Comparison of ENCODE assay signal across 1 cellular context in the genomic region with DNA sequence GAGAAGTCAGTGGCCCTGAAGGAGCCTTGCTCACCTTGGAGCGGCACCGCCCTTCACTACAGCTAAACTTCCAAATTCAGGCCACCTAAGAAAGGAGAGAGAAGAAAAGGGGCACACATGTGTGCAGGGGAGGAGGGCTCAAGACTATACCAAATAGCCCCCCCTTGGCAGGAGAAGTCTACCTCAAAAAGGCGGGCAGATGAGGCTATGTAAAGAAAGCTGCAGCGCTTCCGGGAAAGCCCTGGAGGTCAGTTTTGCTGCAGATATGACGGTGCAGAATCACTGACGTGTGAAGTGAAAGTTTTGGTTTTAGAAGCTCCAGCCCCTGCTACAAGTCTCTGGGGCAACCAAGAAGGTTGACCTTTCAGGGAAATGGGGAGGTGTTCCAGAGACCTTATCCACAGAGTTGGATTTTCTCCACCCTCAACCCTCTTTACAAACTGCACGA.
TF ChIP-seq lines count a peak whose summit lies in the region.

No MANE protein-coding gene starts in this region.

TF ChIP-seq in GM12878, 131 proteins besides CTCF, POLR2A, EP300 and RAD21 (continued from another document and continues in another):
- TF ChIP-seq, protein P1, sequence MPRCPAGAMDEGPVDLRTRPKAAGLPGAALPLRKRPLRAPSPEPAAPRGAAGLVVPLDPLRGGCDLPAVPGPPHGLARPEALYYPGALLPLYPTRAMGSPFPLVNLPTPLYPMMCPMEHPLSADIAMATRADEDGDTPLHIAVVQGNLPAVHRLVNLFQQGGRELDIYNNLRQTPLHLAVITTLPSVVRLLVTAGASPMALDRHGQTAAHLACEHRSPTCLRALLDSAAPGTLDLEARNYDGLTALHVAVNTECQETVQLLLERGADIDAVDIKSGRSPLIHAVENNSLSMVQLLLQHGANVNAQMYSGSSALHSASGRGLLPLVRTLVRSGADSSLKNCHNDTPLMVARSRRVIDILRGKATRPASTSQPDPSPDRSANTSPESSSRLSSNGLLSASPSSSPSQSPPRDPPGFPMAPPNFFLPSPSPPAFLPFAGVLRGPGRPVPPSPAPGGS (IDR thresholded peaks at IDR 0.05; ENCODE audit: borderline replicate concordance, insufficient read depth, low read depth, low read length, poor library complexity, severe bottlenecking), result peak; percentile 79
- TF ChIP-seq JUND (IDR thresholded peaks at IDR 0.05; ENCODE audit: low read depth, low read length) (peak; percentile 69), SPI1 (IDR thresholded peaks at IDR 0.05; ENCODE audit: borderline replicate concordance, insufficient read depth, low read depth, low read length) (peak; percentile 21; the same call in 1 of the 2 replicates), RCOR1 (conservative IDR thresholded peaks at IDR 0.05; ENCODE audit: low read depth, low read length) (no peak), EZH2 (IDR thresholded peaks at IDR 0.05; ENCODE audit: borderline replicate concordance, control insufficient read depth, low read depth, low read length) (no peak), YBX1 (IDR thresholded peaks at IDR 0.05) (no peak), GATAD2B (conservative IDR thresholded peaks at IDR 0.05; ENCODE audit: low read depth) (peak; percentile 52; the same call in 1 of the 2 replicates), KDM1A (IDR thresholded peaks at IDR 0.05; ENCODE audit: borderline replicate concordance) (no peak), CBX3 (IDR thresholded peaks at IDR 0.05; ENCODE audit: borderline replicate concordance, low read depth) (no peak), IKZF1 (conservative IDR thresholded peaks at IDR 0.05) (peak; percentile 91), STAT1 (conservative IDR thresholded peaks at IDR 0.05) (no peak), EGR1 (IDR thresholded peaks at IDR 0.05; ENCODE audit: borderline replicate concordance in 1 of 2, low read depth in 2 of 2, low read length in 2 of 2) (0 out of 3 replicates have a peak, but pooled peaks of 1 of the 2 experiments have one; percentile 10), PML (IDR thresholded peaks at IDR 0.05; ENCODE audit: low read length) (no peak), PAX8 (IDR thresholded peaks at IDR 0.05) (no peak), MEF2B (IDR thresholded peaks at IDR 0.05; ENCODE audit: partially characterized antibody, poor library complexity, severe bottlenecking) (peak; percentile 59), STAT3 (IDR thresholded peaks at IDR 0.05; ENCODE audit: low read depth, low read length) (0 out of 2 replicates have a peak, but pooled peaks have one; percentile 53), ZNF384 (IDR thresholded peaks at IDR 0.05; ENCODE audit: borderline replicate concordance, low read depth, low read length) (no peak), BCL11A (IDR thresholded peaks at IDR 0.05; ENCODE audit: low read depth, low read length) (peak; percentile 89), TBL1XR1 (IDR thresholded peaks at IDR 0.05; ENCODE audit: low read depth, low read length) (peak; percentile 89; the same call in 1 of the 2 replicates), NR2C2 (IDR thresholded peaks at IDR 0.05; ENCODE audit: borderline replicate concordance, control insufficient read depth, insufficient read length, low read depth) (no peak), RB1 (IDR thresholded peaks at IDR 0.05; ENCODE audit: borderline replicate concordance) (peak; percentile 84; the same call in 1 of the 2 replicates), ZSCAN29 (IDR thresholded peaks at IDR 0.05) (no peak), CEBPB (IDR thresholded peaks at IDR 0.05; ENCODE audit: borderline replicate concordance in 1 of 2, low read depth in 2 of 2, low read length in 2 of 2) (no peak), TAF1 (IDR thresholded peaks at IDR 0.05; ENCODE audit: borderline replicate concordance, low read depth, low read length) (no peak), RAD51 (IDR thresholded peaks at IDR 0.05) (no peak), KAT2A (conservative IDR thresholded peaks at IDR 0.05; ENCODE audit: control insufficient read depth, low read depth, low read length) (no peak)
- TF ChIP-seq, protein P2, sequence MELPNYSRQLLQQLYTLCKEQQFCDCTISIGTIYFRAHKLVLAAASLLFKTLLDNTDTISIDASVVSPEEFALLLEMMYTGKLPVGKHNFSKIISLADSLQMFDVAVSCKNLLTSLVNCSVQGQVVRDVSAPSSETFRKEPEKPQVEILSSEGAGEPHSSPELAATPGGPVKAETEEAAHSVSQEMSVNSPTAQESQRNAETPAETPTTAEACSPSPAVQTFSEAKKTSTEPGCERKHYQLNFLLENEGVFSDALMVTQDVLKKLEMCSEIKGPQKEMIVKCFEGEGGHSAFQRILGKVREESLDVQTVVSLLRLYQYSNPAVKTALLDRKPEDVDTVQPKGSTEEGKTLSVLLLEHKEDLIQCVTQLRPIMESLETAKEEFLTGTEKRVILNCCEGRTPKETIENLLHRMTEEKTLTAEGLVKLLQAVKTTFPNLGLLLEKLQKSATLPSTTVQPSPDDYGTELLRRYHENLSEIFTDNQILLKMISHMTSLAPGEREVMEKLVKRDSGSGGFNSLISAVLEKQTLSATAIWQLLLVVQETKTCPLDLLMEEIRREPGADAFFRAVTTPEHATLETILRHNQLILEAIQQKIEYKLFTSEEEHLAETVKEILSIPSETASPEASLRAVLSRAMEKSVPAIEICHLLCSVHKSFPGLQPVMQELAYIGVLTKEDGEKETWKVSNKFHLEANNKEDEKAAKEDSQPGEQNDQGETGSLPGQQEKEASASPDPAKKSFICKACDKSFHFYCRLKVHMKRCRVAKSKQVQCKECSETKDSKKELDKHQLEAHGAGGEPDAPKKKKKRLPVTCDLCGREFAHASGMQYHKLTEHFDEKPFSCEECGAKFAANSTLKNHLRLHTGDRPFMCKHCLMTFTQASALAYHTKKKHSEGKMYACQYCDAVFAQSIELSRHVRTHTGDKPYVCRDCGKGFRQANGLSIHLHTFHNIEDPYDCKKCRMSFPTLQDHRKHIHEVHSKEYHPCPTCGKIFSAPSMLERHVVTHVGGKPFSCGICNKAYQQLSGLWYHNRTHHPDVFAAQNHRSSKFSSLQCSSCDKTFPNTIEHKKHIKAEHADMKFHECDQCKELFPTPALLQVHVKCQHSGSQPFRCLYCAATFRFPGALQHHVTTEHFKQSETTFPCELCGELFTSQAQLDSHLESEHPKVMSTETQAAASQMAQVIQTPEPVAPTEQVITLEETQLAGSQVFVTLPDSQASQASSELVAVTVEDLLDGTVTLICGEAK (IDR thresholded peaks at IDR 0.05; ENCODE audit: borderline replicate concordance), result no peak; the same call in 1 of the 2 replicates
- TF ChIP-seq, protein P3, sequence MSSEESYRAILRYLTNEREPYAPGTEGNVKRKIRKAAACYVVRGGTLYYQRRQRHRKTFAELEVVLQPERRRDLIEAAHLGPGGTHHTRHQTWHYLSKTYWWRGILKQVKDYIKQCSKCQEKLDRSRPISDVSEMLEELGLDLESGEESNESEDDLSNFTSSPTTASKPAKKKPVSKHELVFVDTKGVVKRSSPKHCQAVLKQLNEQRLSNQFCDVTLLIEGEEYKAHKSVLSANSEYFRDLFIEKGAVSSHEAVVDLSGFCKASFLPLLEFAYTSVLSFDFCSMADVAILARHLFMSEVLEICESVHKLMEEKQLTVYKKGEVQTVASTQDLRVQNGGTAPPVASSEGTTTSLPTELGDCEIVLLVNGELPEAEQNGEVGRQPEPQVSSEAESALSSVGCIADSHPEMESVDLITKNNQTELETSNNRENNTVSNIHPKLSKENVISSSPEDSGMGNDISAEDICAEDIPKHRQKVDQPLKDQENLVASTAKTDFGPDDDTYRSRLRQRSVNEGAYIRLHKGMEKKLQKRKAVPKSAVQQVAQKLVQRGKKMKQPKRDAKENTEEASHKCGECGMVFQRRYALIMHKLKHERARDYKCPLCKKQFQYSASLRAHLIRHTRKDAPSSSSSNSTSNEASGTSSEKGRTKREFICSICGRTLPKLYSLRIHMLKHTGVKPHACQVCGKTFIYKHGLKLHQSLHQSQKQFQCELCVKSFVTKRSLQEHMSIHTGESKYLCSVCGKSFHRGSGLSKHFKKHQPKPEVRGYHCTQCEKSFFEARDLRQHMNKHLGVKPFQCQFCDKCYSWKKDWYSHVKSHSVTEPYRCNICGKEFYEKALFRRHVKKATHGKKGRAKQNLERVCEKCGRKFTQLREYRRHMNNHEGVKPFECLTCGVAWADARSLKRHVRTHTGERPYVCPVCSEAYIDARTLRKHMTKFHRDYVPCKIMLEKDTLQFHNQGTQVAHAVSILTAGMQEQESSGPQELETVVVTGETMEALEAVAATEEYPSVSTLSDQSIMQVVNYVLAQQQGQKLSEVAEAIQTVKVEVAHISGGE (CRISPR knock-in tag; IDR thresholded peaks at IDR 0.05), result no peak
- TF ChIP-seq, protein P4, sequence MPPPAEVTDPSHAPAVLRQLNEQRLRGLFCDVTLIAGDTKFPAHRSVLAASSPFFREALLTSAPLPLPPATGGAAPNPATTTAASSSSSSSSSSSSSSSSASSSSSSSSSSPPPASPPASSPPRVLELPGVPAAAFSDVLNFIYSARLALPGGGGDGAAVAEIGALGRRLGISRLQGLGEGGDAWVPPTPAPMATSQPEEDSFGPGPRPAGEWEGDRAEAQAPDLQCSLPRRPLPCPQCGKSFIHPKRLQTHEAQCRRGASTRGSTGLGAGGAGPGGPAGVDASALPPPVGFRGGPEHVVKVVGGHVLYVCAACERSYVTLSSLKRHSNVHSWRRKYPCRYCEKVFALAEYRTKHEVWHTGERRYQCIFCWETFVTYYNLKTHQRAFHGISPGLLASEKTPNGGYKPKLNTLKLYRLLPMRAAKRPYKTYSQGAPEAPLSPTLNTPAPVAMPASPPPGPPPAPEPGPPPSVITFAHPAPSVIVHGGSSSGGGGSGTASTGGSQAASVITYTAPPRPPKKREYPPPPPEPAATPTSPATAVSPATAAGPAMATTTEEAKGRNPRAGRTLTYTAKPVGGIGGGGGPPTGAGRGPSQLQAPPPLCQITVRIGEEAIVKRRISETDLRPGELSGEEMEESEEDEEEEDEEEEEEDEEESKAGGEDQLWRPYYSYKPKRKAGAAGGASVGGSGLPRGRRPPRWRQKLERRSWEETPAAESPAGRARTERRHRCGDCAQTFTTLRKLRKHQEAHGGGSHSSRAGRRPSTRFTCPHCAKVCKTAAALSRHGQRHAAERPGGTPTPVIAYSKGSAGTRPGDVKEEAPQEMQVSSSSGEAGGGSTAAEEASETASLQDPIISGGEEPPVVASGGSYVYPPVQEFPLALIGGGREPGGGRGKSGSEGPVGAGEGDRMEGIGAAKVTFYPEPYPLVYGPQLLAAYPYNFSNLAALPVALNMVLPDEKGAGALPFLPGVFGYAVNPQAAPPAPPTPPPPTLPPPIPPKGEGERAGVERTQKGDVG (CRISPR knock-in tag; IDR thresholded peaks at IDR 0.05), result no peak
- TF ChIP-seq, protein P5, sequence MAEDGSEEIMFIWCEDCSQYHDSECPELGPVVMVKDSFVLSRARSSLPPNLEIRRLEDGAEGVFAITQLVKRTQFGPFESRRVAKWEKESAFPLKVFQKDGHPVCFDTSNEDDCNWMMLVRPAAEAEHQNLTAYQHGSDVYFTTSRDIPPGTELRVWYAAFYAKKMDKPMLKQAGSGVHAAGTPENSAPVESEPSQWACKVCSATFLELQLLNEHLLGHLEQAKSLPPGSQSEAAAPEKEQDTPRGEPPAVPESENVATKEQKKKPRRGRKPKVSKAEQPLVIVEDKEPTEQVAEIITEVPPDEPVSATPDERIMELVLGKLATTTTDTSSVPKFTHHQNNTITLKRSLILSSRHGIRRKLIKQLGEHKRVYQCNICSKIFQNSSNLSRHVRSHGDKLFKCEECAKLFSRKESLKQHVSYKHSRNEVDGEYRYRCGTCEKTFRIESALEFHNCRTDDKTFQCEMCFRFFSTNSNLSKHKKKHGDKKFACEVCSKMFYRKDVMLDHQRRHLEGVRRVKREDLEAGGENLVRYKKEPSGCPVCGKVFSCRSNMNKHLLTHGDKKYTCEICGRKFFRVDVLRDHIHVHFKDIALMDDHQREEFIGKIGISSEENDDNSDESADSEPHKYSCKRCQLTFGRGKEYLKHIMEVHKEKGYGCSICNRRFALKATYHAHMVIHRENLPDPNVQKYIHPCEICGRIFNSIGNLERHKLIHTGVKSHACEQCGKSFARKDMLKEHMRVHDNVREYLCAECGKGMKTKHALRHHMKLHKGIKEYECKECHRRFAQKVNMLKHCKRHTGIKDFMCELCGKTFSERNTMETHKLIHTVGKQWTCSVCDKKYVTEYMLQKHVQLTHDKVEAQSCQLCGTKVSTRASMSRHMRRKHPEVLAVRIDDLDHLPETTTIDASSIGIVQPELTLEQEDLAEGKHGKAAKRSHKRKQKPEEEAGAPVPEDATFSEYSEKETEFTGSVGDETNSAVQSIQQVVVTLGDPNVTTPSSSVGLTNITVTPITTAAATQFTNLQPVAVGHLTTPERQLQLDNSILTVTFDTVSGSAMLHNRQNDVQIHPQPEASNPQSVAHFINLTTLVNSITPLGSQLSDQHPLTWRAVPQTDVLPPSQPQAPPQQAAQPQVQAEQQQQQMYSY (CRISPR knock-in tag; IDR thresholded peaks at IDR 0.05), result no peak
- TF ChIP-seq, protein P6, sequence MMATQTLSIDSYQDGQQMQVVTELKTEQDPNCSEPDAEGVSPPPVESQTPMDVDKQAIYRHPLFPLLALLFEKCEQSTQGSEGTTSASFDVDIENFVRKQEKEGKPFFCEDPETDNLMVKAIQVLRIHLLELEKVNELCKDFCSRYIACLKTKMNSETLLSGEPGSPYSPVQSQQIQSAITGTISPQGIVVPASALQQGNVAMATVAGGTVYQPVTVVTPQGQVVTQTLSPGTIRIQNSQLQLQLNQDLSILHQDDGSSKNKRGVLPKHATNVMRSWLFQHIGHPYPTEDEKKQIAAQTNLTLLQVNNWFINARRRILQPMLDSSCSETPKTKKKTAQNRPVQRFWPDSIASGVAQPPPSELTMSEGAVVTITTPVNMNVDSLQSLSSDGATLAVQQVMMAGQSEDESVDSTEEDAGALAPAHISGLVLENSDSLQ (IDR thresholded peaks at IDR 0.05), result no peak
- TF ChIP-seq, protein P7, sequence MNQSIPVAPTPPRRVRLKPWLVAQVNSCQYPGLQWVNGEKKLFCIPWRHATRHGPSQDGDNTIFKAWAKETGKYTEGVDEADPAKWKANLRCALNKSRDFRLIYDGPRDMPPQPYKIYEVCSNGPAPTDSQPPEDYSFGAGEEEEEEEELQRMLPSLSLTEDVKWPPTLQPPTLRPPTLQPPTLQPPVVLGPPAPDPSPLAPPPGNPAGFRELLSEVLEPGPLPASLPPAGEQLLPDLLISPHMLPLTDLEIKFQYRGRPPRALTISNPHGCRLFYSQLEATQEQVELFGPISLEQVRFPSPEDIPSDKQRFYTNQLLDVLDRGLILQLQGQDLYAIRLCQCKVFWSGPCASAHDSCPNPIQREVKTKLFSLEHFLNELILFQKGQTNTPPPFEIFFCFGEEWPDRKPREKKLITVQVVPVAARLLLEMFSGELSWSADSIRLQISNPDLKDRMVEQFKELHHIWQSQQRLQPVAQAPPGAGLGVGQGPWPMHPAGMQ (IDR thresholded peaks at IDR 0.05; ENCODE audit: borderline replicate concordance), result no peak
- TF ChIP-seq, protein P8, sequence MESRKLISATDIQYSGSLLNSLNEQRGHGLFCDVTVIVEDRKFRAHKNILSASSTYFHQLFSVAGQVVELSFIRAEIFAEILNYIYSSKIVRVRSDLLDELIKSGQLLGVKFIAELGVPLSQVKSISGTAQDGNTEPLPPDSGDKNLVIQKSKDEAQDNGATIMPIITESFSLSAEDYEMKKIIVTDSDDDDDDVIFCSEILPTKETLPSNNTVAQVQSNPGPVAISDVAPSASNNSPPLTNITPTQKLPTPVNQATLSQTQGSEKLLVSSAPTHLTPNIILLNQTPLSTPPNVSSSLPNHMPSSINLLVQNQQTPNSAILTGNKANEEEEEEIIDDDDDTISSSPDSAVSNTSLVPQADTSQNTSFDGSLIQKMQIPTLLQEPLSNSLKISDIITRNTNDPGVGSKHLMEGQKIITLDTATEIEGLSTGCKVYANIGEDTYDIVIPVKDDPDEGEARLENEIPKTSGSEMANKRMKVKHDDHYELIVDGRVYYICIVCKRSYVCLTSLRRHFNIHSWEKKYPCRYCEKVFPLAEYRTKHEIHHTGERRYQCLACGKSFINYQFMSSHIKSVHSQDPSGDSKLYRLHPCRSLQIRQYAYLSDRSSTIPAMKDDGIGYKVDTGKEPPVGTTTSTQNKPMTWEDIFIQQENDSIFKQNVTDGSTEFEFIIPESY (IDR thresholded peaks at IDR 0.05), result no peak
